22 cellular contexts compared by ENCODE assay signal in the genomic region with DNA sequence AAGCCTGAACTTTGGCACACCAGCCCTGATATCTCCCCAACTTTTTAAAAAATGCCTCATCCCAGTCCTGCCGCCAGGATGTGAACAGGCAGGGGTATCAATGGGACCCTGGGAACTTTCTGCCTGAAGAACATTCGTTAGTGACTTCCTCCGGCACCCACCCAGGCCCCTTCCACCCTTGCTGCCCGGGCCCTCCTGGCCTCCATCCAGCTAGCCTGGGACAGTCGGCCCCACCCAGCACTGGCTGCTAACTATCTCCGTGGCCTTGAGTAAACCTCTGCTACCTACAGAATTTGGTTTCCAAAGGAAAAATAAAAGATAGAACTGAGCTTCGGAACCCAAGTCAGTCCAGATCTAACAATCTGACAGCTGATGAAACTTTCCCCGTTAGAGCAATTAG.
"Had no signal": no experiment of that assay in that cellular context is flagged by ENCODE, and none has a peak within 500 bp of the region (broad histone marks: within the 10 kb centered on the region; RNA-seq: fewer than 3 reads in every experiment).

No MANE protein-coding gene starts in this region.

- H3K9me3 ChIP-seq: ascending aorta, esophagus squamous epithelium, upper lobe of right lung had no signal

- H3K36me3 ChIP-seq: ascending aorta, esophagus squamous epithelium, upper lobe of right lung had no signal

- H3K27me3 ChIP-seq: ascending aorta, esophagus squamous epithelium, upper lobe of right lung had no signal

- DNase-seq: activated CD4-positive, alpha-beta T cell treated with anti-CD3 and anti-CD28 coated beads for 36 hours; activated CD4-positive, CD25-positive, alpha-beta regulatory T cell; activated CD8-positive, alpha-beta memory T cell treated with anti-CD3 and anti-CD28 coated beads, Interleukin-2, amount 10 ng/mL, durations not matched to agents 7 days and 5 days; activated CD8-positive, alpha-beta T cell treated with anti-CD3 and anti-CD28 coated beads, Interleukin-2, amount 10 ng/mL, durations not matched to agents 7 days and 5 days; activated naive CD4-positive, alpha-beta T cell; activated T-cell treated with anti-CD3 and anti-CD28 coated beads, Interleukin-2, amount 50 U/mL, for 48 hours; effector CD4-positive, alpha-beta T cell; esophagus squamous epithelium; kidney glomerular epithelial cell; naive thymus-derived CD8-positive, alpha-beta T cell; occipital lobe; posterior cingulate gyrus; stimulated activated CD4-positive, alpha-beta T cell treated with anti-CD3 and anti-CD28 coated beads, Interleukin-12 subunit alpha, Interleukin-12 subunit beta, amount 100 ng/mL, for 4 hours; stimulated activated CD4-positive, alpha-beta T cell treated with anti-CD3 and anti-CD28 coated beads, Interleukin-4, amount 100 ng/mL, for 1 hour; stimulated activated naive CD8-positive, alpha-beta T cell treated with anti-CD3 and anti-CD28 coated beads, Interleukin-15, amount 100 ng/mL, for 72 hours; T-helper 1 cell; upper lobe of right lung had no signal

- H3K4me3 ChIP-seq: ascending aorta, esophagus squamous epithelium, skin epidermis, upper lobe of right lung had no signal

- ATAC-seq: activated CD4-positive, alpha-beta T cell treated with anti-CD3 and anti-CD28 coated beads for 36 hours; activated CD8-positive, alpha-beta memory T cell treated with anti-CD3 and anti-CD28 coated beads, Interleukin-2, amount 10 ng/mL, durations not matched to agents 7 days and 5 days; activated CD8-positive, alpha-beta T cell treated with anti-CD3 and anti-CD28 coated beads, Interleukin-2, amount 10 ng/mL, durations not matched to agents 7 days and 5 days; naive thymus-derived CD8-positive, alpha-beta T cell; sciatic nerve; stimulated activated effector memory CD8-positive, alpha-beta T cell treated with anti-CD3 and anti-CD28 coated beads, Interleukin-12 subunit alpha, Interleukin-12 subunit beta, amount 100 ng/mL, for 72 hours; stimulated activated naive CD8-positive, alpha-beta T cell treated with anti-CD3 and anti-CD28 coated beads, Interleukin-15, amount 100 ng/mL, for 72 hours; upper lobe of right lung had no signal

- H3K27ac ChIP-seq: ascending aorta, epithelial cell of prostate, esophagus squamous epithelium, upper lobe of right lung had no signal
